Comparison of ENCODE assay signal across 20 cellular contexts in the genomic region with DNA sequence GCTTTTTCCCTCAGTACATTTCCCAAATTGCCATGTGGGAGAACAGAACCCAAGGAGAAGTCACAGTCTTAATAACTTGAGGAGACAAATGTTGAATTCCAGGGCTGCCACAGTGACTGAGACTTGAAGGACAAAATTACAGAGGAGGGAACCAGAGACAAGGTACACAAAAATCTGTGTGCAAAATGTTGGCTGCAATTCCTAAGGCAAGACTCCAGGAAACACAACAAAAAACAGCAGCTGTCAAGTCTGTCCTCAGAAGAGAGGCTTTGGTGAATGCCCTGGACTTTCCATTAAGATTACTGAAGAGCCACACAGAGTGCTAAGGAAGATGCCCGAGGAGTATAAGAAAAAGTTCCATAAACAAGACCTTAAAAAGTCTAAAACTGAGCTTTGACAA.
"Had no signal": no experiment of that assay in that cellular context is flagged by ENCODE, and none has a peak within 500 bp of the region (broad histone marks: within the 10 kb centered on the region; RNA-seq: fewer than 3 reads in every experiment).

No MANE protein-coding gene starts in this region.

- H3K36me3 Mint-ChIP-seq: naive B cell had no signal

- H2AFZ ChIP-seq: parathyroid adenoma had no signal

- H3K9ac ChIP-seq: parathyroid adenoma had no signal

- H3K4me3 Mint-ChIP-seq: activated naive CD8-positive, alpha-beta T cell treated with anti-CD3 and anti-CD28 coated beads, Interleukin-2, amount 10 ng/mL, durations not matched to agents 7 days and 5 days; activated T-helper 1 cell treated with anti-CD3 and anti-CD28 coated beads, Interleukin-12 subunit alpha, Interleukin-12 subunit beta, Interleukin-2, Interleukin-4 antibody, amounts not matched to agents 30 ng/mL and 10 ng/mL and 1 ng/mL, durations not matched to agents 14 hours and 24 hours and 36 hours; central memory CD8-positive, alpha-beta T cell; dendritic cell treated with granulocyte-macrophage colony-stimulating factor and Interleukin-4, amounts not matched to agents 40 ng/mL and 50 ng/mL, for 4 days; naive B cell; T-helper 2 cell treated with Interferon-gamma antibody and Interleukin-4, amounts not matched to agents 5 μg/mL and 100 μg/mL, for 36 hours; type B pancreatic cell had no signal

- H3K27me3 Mint-ChIP-seq: activated naive CD8-positive, alpha-beta T cell treated with anti-CD3 and anti-CD28 coated beads, Interleukin-2, amount 10 ng/mL, durations not matched to agents 7 days and 5 days; central memory CD8-positive, alpha-beta T cell; dendritic cell treated with granulocyte-macrophage colony-stimulating factor and Interleukin-4, amounts not matched to agents 40 ng/mL and 50 ng/mL, for 4 days; naive B cell; type B pancreatic cell had no signal

- H3K27ac ChIP-seq: brain microvascular endothelial cell, parathyroid adenoma had no signal

- H3K27ac Mint-ChIP-seq: activated naive CD8-positive, alpha-beta T cell treated with anti-CD3 and anti-CD28 coated beads, Interleukin-2, amount 10 ng/mL, durations not matched to agents 7 days and 5 days; activated T-helper 1 cell treated with anti-CD3 and anti-CD28 coated beads, Interleukin-12 subunit alpha, Interleukin-12 subunit beta, Interleukin-2, Interleukin-4 antibody, amounts not matched to agents 30 ng/mL and 10 ng/mL and 1 ng/mL, durations not matched to agents 14 hours and 24 hours and 36 hours; dendritic cell treated with granulocyte-macrophage colony-stimulating factor and Interleukin-4, amounts not matched to agents 40 ng/mL and 50 ng/mL, for 4 days; T-helper 2 cell treated with Interferon-gamma antibody and Interleukin-4, amounts not matched to agents 5 μg/mL and 100 μg/mL, for 36 hours; type B pancreatic cell had no signal

- H3K36me3 ChIP-seq: brain microvascular endothelial cell had no signal

- DNase-seq: activated CD4-positive, alpha-beta T cell treated with anti-CD3 and anti-CD28 coated beads, Interleukin-2, amount 50 U/mL, for 1 hour; activated naive CD4-positive, alpha-beta T cell; activated naive CD8-positive, alpha-beta T cell treated with anti-CD3 and anti-CD28 coated beads, Interleukin-2, amount 10 ng/mL, durations not matched to agents 7 days and 5 days; brain microvascular endothelial cell; effector memory CD4-positive, alpha-beta T cell; foreskin melanocyte; kidney glomerular epithelial cell; midbrain; naive B cell; retina; stimulated activated CD4-positive, alpha-beta T cell treated with anti-CD3 and anti-CD28 coated beads, Interleukin-15, amount 100 ng/mL, for 24 hours; stimulated activated CD4-positive, alpha-beta T cell treated with anti-CD3 and anti-CD28 coated beads, Interleukin-4, amount 100 ng/mL, for 1 hour; stimulated activated naive CD4-positive, alpha-beta T cell treated with Interleukin-2 at 50 U/mL for 16 hours had no signal

- H3K4me3 ChIP-seq: lung had no signal

- H3K27me3 ChIP-seq: brain microvascular endothelial cell had no signal

- H3K9me3 Mint-ChIP-seq: activated naive CD8-positive, alpha-beta T cell treated with anti-CD3 and anti-CD28 coated beads, Interleukin-2, amount 10 ng/mL, durations not matched to agents 7 days and 5 days; activated T-helper 1 cell treated with anti-CD3 and anti-CD28 coated beads, Interleukin-12 subunit alpha, Interleukin-12 subunit beta, Interleukin-2, Interleukin-4 antibody, amounts not matched to agents 30 ng/mL and 10 ng/mL and 1 ng/mL, durations not matched to agents 14 hours and 24 hours and 36 hours; central memory CD8-positive, alpha-beta T cell; dendritic cell treated with granulocyte-macrophage colony-stimulating factor and Interleukin-4, amounts not matched to agents 40 ng/mL and 50 ng/mL, for 4 days; naive B cell; T-helper 2 cell treated with Interferon-gamma antibody and Interleukin-4, amounts not matched to agents 5 μg/mL and 100 μg/mL, for 36 hours; type B pancreatic cell had no signal
